ENCODE assay signal across 8 cellular contexts in genomic region chr1:11802973-11803885, GRCh38.
DNase-seq lines count a peak whose midpoint lies in the region; ATAC-seq and TF ChIP-seq lines count a peak whose summit lies in the region.

No MANE protein-coding gene starts in this region.

- DNase-seq in SHP77 (lab: John Stamatoyannopoulos, UW), result peak; percentile 3 to 24
- no peak for DNase-seq in SHP77 treated with DMSO at 0.1 percent for 48 hours (lab: John Stamatoyannopoulos, UW)
- DNase-seq in NCI-H2107 (lab: John Stamatoyannopoulos, UW), result peak; percentile 39
- peak; percentile 60 to 66 for DNase-seq in activated CD4-positive, alpha-beta T cell treated with anti-CD3 and anti-CD28 coated beads for 24 hours (ENCODE audit: low read depth in 2 of 2)
- peak; percentile 99 for DNase-seq in choroid plexus epithelial cell (ENCODE audit: low read depth)
- DNase-seq in kidney glomerular epithelial cell (lab: John Stamatoyannopoulos, UW), result peak; percentile 86
- peak; percentile 42 to 50 for DNase-seq in stimulated activated CD4-positive, alpha-beta T cell treated with anti-CD3 and anti-CD28 coated beads, Interleukin-15, amount 100 ng/mL, for 1 hour (ENCODE audit: low read depth in 1 of 2, low spot score in 1 of 2)

- no peak for ATAC-seq in HG03039 (IDR thresholded peaks at IDR 0.05; ENCODE audit: unreplicated experiment)

- no peak for TF ChIP-seq CTCF in choroid plexus epithelial cell (conservative IDR thresholded peaks at IDR 0.05; ENCODE audit: low read depth, low read length)

- peak overlapping the region; percentile 84 for H3K4me3 ChIP-seq in choroid plexus epithelial cell (ENCODE audit: low read depth, low read length)
